23 cellular contexts compared by ENCODE assay signal in the genomic region with DNA sequence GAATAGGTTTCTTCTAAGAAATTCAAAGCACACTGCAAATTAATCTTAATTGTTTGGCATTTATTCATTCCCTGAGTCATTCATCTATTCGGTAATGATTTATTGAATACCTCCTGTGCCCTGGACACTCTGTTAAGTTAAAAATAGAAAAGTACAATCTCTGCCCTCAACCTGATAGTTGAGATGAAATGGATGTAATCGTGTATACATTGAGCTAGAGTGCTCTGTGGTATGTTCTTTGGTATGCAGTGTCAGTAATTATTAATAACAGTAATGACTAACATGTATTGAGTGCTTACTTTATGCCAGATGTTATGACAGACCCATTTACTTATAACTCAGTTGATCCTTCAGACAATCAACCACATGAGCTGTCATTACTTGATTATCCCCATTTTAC. TPM values are rescaled to one million over a fixed set of nuclear protein-coding genes. Genes with fewer than 3 reads are reported as not detected.
DNase-seq lines count a peak whose midpoint lies in the region; ATAC-seq, FAIRE-seq and TF ChIP-seq lines count a peak whose summit lies in the region.
"Had no signal": no experiment of that assay in that cellular context is flagged by ENCODE, and none has a peak within 500 bp of the region (broad histone marks: within the 10 kb centered on the region; RNA-seq: fewer than 3 reads in every experiment).

No MANE protein-coding gene starts in this region.

- CTCF ChIA-PET in activated CD8-positive, alpha-beta T cell treated with anti-CD3 and anti-CD28 coated beads, Interleukin-2, amount 10 ng/mL, durations not matched to agents 7 days and 5 days (lab: Charles Lee) = no interaction called here

- 100% methylated on average over 1 of the region's 2 CpGs for WGBS in mesenchymal stem cell

- H3K27me3 Mint-ChIP-seq in activated CD8-positive, alpha-beta T cell treated with anti-CD3 and anti-CD28 coated beads, Interleukin-2, amount 10 ng/mL, durations not matched to agents 7 days and 5 days (ENCODE audit: low read depth) = no peaks in the 10 kb centered on the region
- H3K27me3 Mint-ChIP-seq: B cell; CD4-positive, alpha-beta T cell had no signal

- POLR2A ChIA-PET in activated CD8-positive, alpha-beta T cell treated with anti-CD3 and anti-CD28 coated beads, Interleukin-2, amount 10 ng/mL, durations not matched to agents 7 days and 5 days (lab: Charles Lee) = no interaction called here

- no peak for ATAC-seq in activated CD8-positive, alpha-beta T cell treated with anti-CD3 and anti-CD28 coated beads, Interleukin-2, amount 10 ng/mL, durations not matched to agents 7 days and 5 days
- ATAC-seq: A549; CD8-positive, alpha-beta T cell had no signal

- no peaks in the 10 kb centered on the region for H3K4me1 Mint-ChIP-seq in activated CD8-positive, alpha-beta T cell treated with anti-CD3 and anti-CD28 coated beads, Interleukin-2, amount 10 ng/mL, durations not matched to agents 7 days and 5 days (ENCODE audit: low read depth)
- H3K4me1 Mint-ChIP-seq: B cell had no signal

- peaks cover 42% of the 10 kb centered on the region for H3K36me3 Mint-ChIP-seq in activated CD8-positive, alpha-beta T cell treated with anti-CD3 and anti-CD28 coated beads, Interleukin-2, amount 10 ng/mL, durations not matched to agents 7 days and 5 days (ENCODE audit: low read depth)

- no peak overlapping the region for H3K27ac Mint-ChIP-seq in activated CD8-positive, alpha-beta T cell treated with anti-CD3 and anti-CD28 coated beads, Interleukin-2, amount 10 ng/mL, durations not matched to agents 7 days and 5 days
- H3K27ac Mint-ChIP-seq: B cell; CD4-positive, alpha-beta T cell; CD8-positive, alpha-beta T cell had no signal

- H3K14ac ChIP-seq in mesenchymal stem cell (ENCODE audit: low read length in 2 of 2) = no peak overlapping the region

- H2BK120ac ChIP-seq in mesenchymal stem cell (ENCODE audit: low read depth, low read length) = no peak overlapping the region

- H3K36me3 ChIP-seq in mesenchymal stem cell (ENCODE audit: control insufficient read depth in 1 of 2, insufficient read depth in 2 of 2, low read depth in 1 of 2, low read length in 2 of 2) = peaks cover 0 to 73% of the 10 kb centered on the region in 2 experiments

- H3K9me3 ChIP-seq in mesenchymal stem cell (ENCODE audit: control insufficient read depth, low read length) = no peaks in the 10 kb centered on the region
- H3K9me3 ChIP-seq: A549; BLaER1 treated with 17β-estradiol and CSF1 and Interleukin-3, amounts not matched to agents 10 nM and 100 nM; Caco-2 had no signal

- no peaks in the 10 kb centered on the region for H3K27me3 ChIP-seq in mesenchymal stem cell (ENCODE audit: control insufficient read depth in 1 of 2, insufficient read depth in 1 of 2, low read length in 2 of 2)
- H3K27me3 ChIP-seq: BLaER1 treated with 17β-estradiol and CSF1 and Interleukin-3, amounts not matched to agents 10 nM and 100 nM had no signal

- H4K8ac ChIP-seq in mesenchymal stem cell (ENCODE audit: low read length) = no peak overlapping the region

- peak; percentile 44 for FAIRE-seq in D721Med (lab: Jason Lieb, UNC)
- FAIRE-seq: A549, G401.6, GM12891 had no signal

- DNase-seq in D721Med (ENCODE audit: insufficient read length, low spot score) (no peak), glomerular visceral epithelial cell (ENCODE audit: extremely low spot score) (peak; percentile 21), mesenchymal stem cell (no peak), renal cortical epithelial cell (ENCODE audit: low read depth) (peak; percentile 50), NCI-H2081 (lab: John Stamatoyannopoulos, UW) (no peak), T-helper 9 cell (no peak)
- no peak for DNase-seq in activated CD8-positive, alpha-beta T cell treated with anti-CD3 and anti-CD28 coated beads, Interleukin-2, amount 10 ng/mL, durations not matched to agents 7 days and 5 days
- DNase-seq: AML-193; Caco-2; Calu3; CD4-positive, alpha-beta T cell; CD8-positive, alpha-beta T cell; DMS 273 treated with DMSO at 0.1 percent for 48 hours; DMS153; DMS79 treated with DMSO at 0.1 percent for 48 hours; GF-D8 had no signal

- no peak overlapping the region for H3K4ac ChIP-seq in mesenchymal stem cell (ENCODE audit: low read depth in 1 of 2, low read length in 2 of 2)

- H2AK5ac ChIP-seq in mesenchymal stem cell (ENCODE audit: low read length, severe bottlenecking) = no peak overlapping the region

- H3K79me1 ChIP-seq in mesenchymal stem cell (replicated peaks; ENCODE audit: low read length, poor library complexity, severe bottlenecking) = no peaks in the 10 kb centered on the region

- H3K9ac ChIP-seq in mesenchymal stem cell (ENCODE audit: low read length) = no peak overlapping the region
- H3K9ac ChIP-seq: BLaER1 treated with 17β-estradiol and CSF1 and Interleukin-3, amounts not matched to agents 10 nM and 100 nM had no signal

- H2AFZ ChIP-seq in mesenchymal stem cell (ENCODE audit: low read depth, low read length) = no peak overlapping the region

- H3K4me2 ChIP-seq in mesenchymal stem cell (ENCODE audit: low read length, poor library complexity, severe bottlenecking) = no peak overlapping the region
- H3K4me2 ChIP-seq: A549; BLaER1 treated with 17β-estradiol and CSF1 and Interleukin-3, amounts not matched to agents 10 nM and 100 nM had no signal

- no peaks in the 10 kb centered on the region for H3K9me3 Mint-ChIP-seq in activated CD8-positive, alpha-beta T cell treated with anti-CD3 and anti-CD28 coated beads, Interleukin-2, amount 10 ng/mL, durations not matched to agents 7 days and 5 days (ENCODE audit: insufficient read depth)
- H3K9me3 Mint-ChIP-seq: CD4-positive, alpha-beta T cell; CD8-positive, alpha-beta T cell had no signal

- H3K4me3 Mint-ChIP-seq in activated CD8-positive, alpha-beta T cell treated with anti-CD3 and anti-CD28 coated beads, Interleukin-2, amount 10 ng/mL, durations not matched to agents 7 days and 5 days = no peak overlapping the region
- H3K4me3 Mint-ChIP-seq: B cell; CD4-positive, alpha-beta T cell; CD8-positive, alpha-beta T cell had no signal

- H3K23ac ChIP-seq in mesenchymal stem cell (ENCODE audit: low read length in 2 of 2) = no peak overlapping the region

- no peak overlapping the region for H3K4me3 ChIP-seq in mesenchymal stem cell (ENCODE audit: insufficient read depth in 1 of 2, low read depth in 1 of 2, low read length in 2 of 2)
- H3K4me3 ChIP-seq: A549; BLaER1 treated with 17β-estradiol and CSF1 and Interleukin-3, amounts not matched to agents 10 nM and 100 nM had no signal

- peaks cover 7% of the 10 kb centered on the region for H3K4me1 ChIP-seq in mesenchymal stem cell (ENCODE audit: control insufficient read depth, insufficient read depth, low read depth, low read length)
- H3K4me1 ChIP-seq: A549; BLaER1 treated with 17β-estradiol and CSF1 and Interleukin-3, amounts not matched to agents 10 nM and 100 nM; Caco-2 had no signal

- no peak overlapping the region for H2BK5ac ChIP-seq in mesenchymal stem cell (ENCODE audit: low read depth, low read length, poor library complexity, severe bottlenecking)

- H4K91ac ChIP-seq in mesenchymal stem cell (ENCODE audit: low read length) = no peak overlapping the region

- no peak overlapping the region for H2BK12ac ChIP-seq in mesenchymal stem cell (ENCODE audit: low read length in 2 of 2)

- H3K18ac ChIP-seq in mesenchymal stem cell (ENCODE audit: low read depth in 1 of 2, low read length in 2 of 2) = no peak overlapping the region

- H3K27ac ChIP-seq in mesenchymal stem cell (ENCODE audit: low read length, poor library complexity, severe bottlenecking) = peak overlapping the region; percentile 40
- H3K27ac ChIP-seq: 22Rv1; A549; BLaER1 treated with 17β-estradiol and CSF1 and Interleukin-3, amounts not matched to agents 10 nM and 100 nM; C4-2B had no signal

- TF ChIP-seq CTCF in D721Med (IDR thresholded peaks at IDR 0.05; ENCODE audit: insufficient read depth, missing control alignments) = no peak

- H2BK15ac ChIP-seq in mesenchymal stem cell (ENCODE audit: low read depth, poor library complexity, severe bottlenecking) = no peak overlapping the region

RNA-seq across cellular contexts. Expression of a gene that starts 47.6 kb away (rescaled TPM):
- 2.9 TPM for polyA plus RNA-seq in mesenchymal stem cell (2013, experiment 1 of 2)
- 2.9 TPM for polyA plus RNA-seq in mesenchymal stem cell (2013, experiment 2 of 2)
- total RNA-seq in renal cortical epithelial cell = 19.8 and 25.1 TPM in 2 replicates
- 10 to 100 TPM; 16.2 to 16.5 TPM for total RNA-seq in activated CD8-positive, alpha-beta T cell treated with anti-CD3 and anti-CD28 coated beads, Interleukin-2, amount 10 ng/mL, durations not matched to agents 7 days and 5 days

Comparison
In these comparisons a context has a peak if more than half of its experiments do, and no peak if none do; other contexts are left out.
1. DNase-seq: peak in glomerular visceral epithelial cell (single experiment) and renal cortical epithelial cell (single experiment); none in D721Med (single experiment), mesenchymal stem cell (single experiment), NCI-H2081 (0 of 2), activated CD8-positive, alpha-beta T cell treated with anti-CD3 and anti-CD28 coated beads, Interleukin-2, amount 10 ng/mL, durations not matched to agents 7 days and 5 days (single experiment) and T-helper 9 cell (single experiment).